Comparison of ENCODE assay signal across 10 cellular contexts in genomic region chr19:1017115-1017905, GRCh38. TPM values are rescaled to one million over a fixed set of nuclear protein-coding genes. Genes with fewer than 3 reads are reported as not detected.
A peak's percentile ranks its signal among the peaks of the same experiment; 100 is the strongest.
DNase-seq lines count a peak whose midpoint lies in the region; ATAC-seq and TF ChIP-seq lines count a peak whose summit lies in the region.
"Had no signal": no experiment of that assay in that cellular context is flagged by ENCODE, and none has a peak within 500 bp of the region (broad histone marks: within the 10 kb centered on the region; RNA-seq: fewer than 3 reads in every experiment).

No MANE protein-coding gene starts in this region.

- H3K9me3 ChIP-seq in Peyer's patch = no peaks in the 10 kb centered on the region
- peaks cover 0 to 3% of the 10 kb centered on the region in 2 donors for H3K9me3 ChIP-seq in esophagus (ENCODE audit: control insufficient read depth in 2 of 2, insufficient read depth in 1 of 2, low read depth in 1 of 2, low read length in 1 of 2)
- H3K9me3 ChIP-seq in psoas muscle = no peaks in the 10 kb centered on the region
- no peaks in the 10 kb centered on the region for H3K9me3 ChIP-seq in BE2C
- no peaks in the 10 kb centered on the region for H3K9me3 ChIP-seq in aorta (ENCODE audit: control insufficient read depth, low read length)

- H3K4me1 ChIP-seq in Peyer's patch (peaks cover 16 to 60% (median 45%) of the 10 kb centered on the region in 4 donors), esophagus (ENCODE audit: control insufficient read depth in 2 of 2, insufficient read depth in 2 of 2, low read length in 1 of 2) (peaks cover 38 to 43% of the 10 kb centered on the region in 2 donors), psoas muscle (peaks cover 57% of the 10 kb centered on the region), BE2C (peaks cover 7% of the 10 kb centered on the region), aorta (ENCODE audit: control insufficient read depth in 1 of 2, insufficient read depth in 2 of 2, low read length in 2 of 2) (no peaks in the 10 kb centered on the region)

- H3K36me3 ChIP-seq in Peyer's patch (peaks cover 0 to 34% (median 0%) of the 10 kb centered on the region in 3 donors), esophagus (ENCODE audit: control insufficient read depth in 2 of 2, insufficient read depth in 2 of 2, low read length in 1 of 2) (peaks cover 0 to 29% of the 10 kb centered on the region in 2 donors), psoas muscle (ENCODE audit: insufficient read depth in 1 of 2, low read depth in 1 of 2) (peaks cover 0 to 21% of the 10 kb centered on the region in 2 donors), BE2C (peaks cover 30% of the 10 kb centered on the region), aorta (ENCODE audit: control insufficient read depth in 1 of 2, insufficient read depth in 2 of 2, low read length in 1 of 2) (no peaks in the 10 kb centered on the region)

- peak overlapping the region; percentile 51 to 82 (median 66) for H3K27ac ChIP-seq in Peyer's patch
- peak overlapping the region; percentile 84 to 98 for H3K27ac ChIP-seq in esophagus (ENCODE audit: low read depth in 2 of 2, low read length in 1 of 2)
- H3K27ac ChIP-seq in psoas muscle = peak overlapping the region; percentile 63
- H3K27ac ChIP-seq in aorta (ENCODE audit: low read depth in 1 of 2, low read length in 2 of 2) = no peak overlapping the region

- intact Hi-C loops in psoas muscle (cut with DNase I) (no loop called here), aorta (cut with DNase I) (no loop called here)

- no peak for TF ChIP-seq POLR2A in Peyer's patch (IDR thresholded peaks at IDR 0.05)

- 43 to 47% methylated on average over 24 of the region's 24 CpGs for WGBS in esophagus, 2 donors
- WGBS in psoas muscle, 3 donors = 57 to 69% (median 63%) methylated on average over 23 to 24 of the region's 24 CpGs
- 67 to 73% methylated on average over 23 to 24 of the region's 24 CpGs for WGBS in aorta, 2 donors

- TF ChIP-seq CTCF in GM12864 (IDR thresholded peaks at IDR 0.05; ENCODE audit: low read depth, low read length, missing control alignments) = no peak
- TF ChIP-seq CTCF in Peyer's patch (IDR thresholded peaks at IDR 0.05) = no peak
- no peak for TF ChIP-seq CTCF in psoas muscle (IDR thresholded peaks at IDR 0.05)
- TF ChIP-seq CTCF in BE2C (IDR thresholded peaks at IDR 0.05; ENCODE audit: low read depth, low read length) = no peak

- peak overlapping the region; percentile 91 for H3K4me3 ChIP-seq in GM12864 (ENCODE audit: low read depth, low read length)
- peak overlapping the region in 3 of 4 donors; percentile 7 to 31 (median 10) for H3K4me3 ChIP-seq in Peyer's patch
- H3K4me3 ChIP-seq in esophagus (ENCODE audit: low read depth in 1 of 2, low read length in 2 of 2) = peak overlapping the region; percentile 9 to 23
- peak overlapping the region; percentile 88 for H3K4me3 ChIP-seq in psoas muscle
- H3K4me3 ChIP-seq in BE2C (ENCODE audit: low read depth, low read length) = no peak overlapping the region
- no peak overlapping the region for H3K4me3 ChIP-seq in aorta (ENCODE audit: low read length in 2 of 2)

- DNase-seq in GM12864 (ENCODE audit: low read depth) (no peak), Peyer's patch (peak in 2 of 3 donors; percentile 80 to 83), psoas muscle (peak in 1 of 2 donors; percentile 59), BE2C (no peak), left lobe of liver (ENCODE audit: low spot score) (no peak), aorta (no peak), NCI-H2227 (lab: John Stamatoyannopoulos, UW; ENCODE audit: unreplicated experiment) (no peak)
- DNase-seq: activated CD4-positive, alpha-beta T cell treated with anti-CD3 and anti-CD28 coated beads for 4 hours had no signal

- ATAC-seq in psoas muscle (no peak), left lobe of liver (no peak), aorta (ENCODE audit: low FRiP score) (no peak)

- H3K27me3 ChIP-seq in Peyer's patch = no peaks in the 10 kb centered on the region
- H3K27me3 ChIP-seq in esophagus (ENCODE audit: control insufficient read depth in 1 of 2, insufficient read depth in 2 of 2, low read length in 2 of 2) = no peaks in the 10 kb centered on the region
- no peaks in the 10 kb centered on the region for H3K27me3 ChIP-seq in psoas muscle (ENCODE audit: insufficient read depth in 3 of 3, low read length in 2 of 3)
- H3K27me3 ChIP-seq in BE2C = no peaks in the 10 kb centered on the region
- H3K27me3 ChIP-seq in aorta (ENCODE audit: control insufficient read depth in 1 of 2, insufficient read depth in 2 of 2, low read length in 1 of 2) = no peaks in the 10 kb centered on the region

RNA-seq across cellular contexts. Expression of gene TMEM259, which starts 3.6 kb away (rescaled TPM):
- 100 to 1,000 TPM; 287 to 409 (median 366) TPM for total RNA-seq in Peyer's patch
- polyA plus RNA-seq in esophagus = 100 to 1,000 TPM; 142 to 238 TPM
- total RNA-seq in psoas muscle = 100 to 1,000 TPM in 1 of 4 donors, 10 to 100 TPM in 3; 67.1 to 128 (median 87.4) TPM
- polyA plus RNA-seq in psoas muscle = 100 to 1,000 TPM in 1 of 3 donors, 10 to 100 TPM in 2; 80.6 to 133 (median 89.9) TPM
- polyA plus RNA-seq in BE2C (2012; ENCODE audit: insufficient read depth, insufficient read length, low read depth) = 687 TPM
- 117 TPM for total RNA-seq in left lobe of liver
- 100 to 1,000 TPM; 118 to 142 TPM for total RNA-seq in aorta
- 100 to 1,000 TPM in 1 of 2 donors, 10 to 100 TPM in 1; 50.1 to 434 TPM for polyA plus RNA-seq in aorta

RNA-seq across cellular contexts. Expression of gene RNU6-2, which starts 4.0 kb away (rescaled TPM):
- not detected for total RNA-seq in Peyer's patch
- not detected for polyA plus RNA-seq in esophagus
- not detected for total RNA-seq in psoas muscle
- not detected for polyA plus RNA-seq in psoas muscle
- polyA plus RNA-seq in BE2C (2012; ENCODE audit: insufficient read depth, insufficient read length, low read depth) = not detected
- not detected for total RNA-seq in left lobe of liver
- not detected for total RNA-seq in aorta
- polyA plus RNA-seq in aorta = not detected
- total RNA-seq: glomerular endothelial cell had no signal

RNA-seq across cellular contexts. Expression of gene CNN2, which starts 9.1 kb away (rescaled TPM):
- total RNA-seq in Peyer's patch = 10 to 100 TPM; 20.6 to 47.0 (median 22.6) TPM
- 100 to 1,000 TPM in 1 of 2 donors, 10 to 100 TPM in 1; 84.4 to 106 TPM for polyA plus RNA-seq in esophagus
- total RNA-seq in psoas muscle = 1 to 10 TPM; 3.0 to 9.5 (median 8.5) TPM
- 1 to 10 TPM; 1.7 to 6.3 (median 2.3) TPM for polyA plus RNA-seq in psoas muscle
- 3.0 TPM for polyA plus RNA-seq in BE2C (2012; ENCODE audit: insufficient read depth, insufficient read length, low read depth)
- 23.2 TPM for total RNA-seq in left lobe of liver
- 100 to 1,000 TPM; 142 to 185 TPM for total RNA-seq in aorta
- 100 to 1,000 TPM in 1 of 2 donors, 10 to 100 TPM in 1; 53.2 to 141 TPM for polyA plus RNA-seq in aorta

RNA-seq across cellular contexts. Expression of gene GRIN3B, which starts 17.1 kb away (rescaled TPM):
- total RNA-seq in Peyer's patch = not detected
- under 1 TPM; 0.01 to 0.04 TPM for polyA plus RNA-seq in esophagus
- total RNA-seq in psoas muscle = under 1 TPM in 1 of 4 donors, not detected in 3; 0.16 TPM
- under 1 TPM in 1 of 3 donors, not detected in 2; 0.01 TPM for polyA plus RNA-seq in psoas muscle
- polyA plus RNA-seq in BE2C (2012; ENCODE audit: insufficient read depth, insufficient read length, low read depth) = 0.26 TPM
- total RNA-seq in left lobe of liver = not detected
- 1 to 10 TPM in 1 of 2 donors, under 1 TPM in 1; 0.10 to 1.3 TPM for total RNA-seq in aorta
- polyA plus RNA-seq in aorta = not detected

RNA-seq across cellular contexts. Expression of gene ABCA7, which starts 22.6 kb away (rescaled TPM):
- total RNA-seq in Peyer's patch (100 to 1,000 TPM in 1 of 4 donors, 10 to 100 TPM in 3; 30.1 to 162 (median 72.1) TPM), psoas muscle (10 to 100 TPM in 3 of 4 donors, 1 to 10 TPM in 1; 5.2 to 19.5 (median 16.5) TPM), left lobe of liver (10.4 TPM), aorta (10 to 100 TPM in 1 of 2 donors, 1 to 10 TPM in 1; 9.5 to 20.6 TPM)
- polyA plus RNA-seq in esophagus (10 to 100 TPM; 11.4 to 26.4 TPM), psoas muscle (10 to 100 TPM in 1 of 3 donors, 1 to 10 TPM in 2; 2.6 to 10.1 (median 3.3) TPM), aorta (1 to 10 TPM; 1.9 to 7.6 TPM)
- polyA plus RNA-seq in BE2C (2012; ENCODE audit: insufficient read depth, insufficient read length, low read depth) = 16.4 TPM

Comparison
In these comparisons a context has a peak if more than half of its experiments do, and no peak if none do; other contexts are left out.
1. DNase-seq: peak in Peyer's patch (2 of 3); none in GM12864 (single experiment), BE2C (single experiment), left lobe of liver (single experiment), aorta (0 of 2) and NCI-H2227 (single experiment).
2. H3K4me3 ChIP-seq: peak in GM12864 (single experiment), Peyer's patch (3 of 4), esophagus (2 of 2) and psoas muscle (single experiment); none in BE2C (single experiment) and aorta (0 of 2).
3. H3K27ac ChIP-seq: peak in Peyer's patch (4 of 4), esophagus (2 of 2) and psoas muscle (single experiment); none in aorta (0 of 2).